In the genomic region with DNA sequence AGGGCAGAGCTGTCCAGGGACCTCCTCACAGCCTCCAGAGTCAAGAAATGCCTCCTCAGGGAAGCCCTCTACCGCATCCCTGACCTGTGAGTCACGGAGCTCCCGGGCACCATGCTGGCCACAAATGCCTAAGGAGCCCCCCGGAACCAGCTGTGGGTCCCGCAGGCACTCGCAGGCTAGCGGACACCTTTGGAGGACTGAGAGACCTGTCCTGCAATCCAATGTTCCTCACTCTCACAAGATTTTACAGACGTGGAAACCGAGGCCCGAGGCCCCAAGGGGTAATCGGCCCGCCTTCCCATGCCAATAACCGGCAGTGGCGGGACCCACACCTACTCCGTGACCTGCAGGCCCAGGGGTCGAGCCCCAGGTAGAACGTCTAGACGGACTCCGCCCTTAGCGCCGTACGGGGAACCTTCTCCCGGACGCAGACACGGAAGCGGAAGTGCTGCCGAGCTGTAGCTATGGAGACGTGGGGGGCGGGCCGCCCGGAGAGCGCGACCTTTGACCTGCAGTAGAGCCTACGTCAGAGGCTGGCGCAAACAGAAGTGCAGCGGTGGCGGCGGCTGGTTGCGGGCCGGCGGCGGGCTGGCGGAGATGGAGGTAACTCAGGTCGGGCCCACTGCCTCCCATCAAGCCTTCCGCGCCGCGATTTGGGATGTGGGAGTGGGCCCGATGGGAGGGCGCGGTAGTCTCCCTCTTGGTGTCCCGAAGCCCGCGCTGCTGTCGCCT, we compare ENCODE assay signal across 8 cellular contexts. TPM values are rescaled to one million over a fixed set of nuclear protein-coding genes. Genes with fewer than 3 reads are reported as not detected.
A peak's percentile ranks its signal among the peaks of the same experiment; 100 is the strongest.
DNase-seq lines count a peak whose midpoint lies in the region; ATAC-seq and TF ChIP-seq lines count a peak whose summit lies in the region.

A gene with protein sequence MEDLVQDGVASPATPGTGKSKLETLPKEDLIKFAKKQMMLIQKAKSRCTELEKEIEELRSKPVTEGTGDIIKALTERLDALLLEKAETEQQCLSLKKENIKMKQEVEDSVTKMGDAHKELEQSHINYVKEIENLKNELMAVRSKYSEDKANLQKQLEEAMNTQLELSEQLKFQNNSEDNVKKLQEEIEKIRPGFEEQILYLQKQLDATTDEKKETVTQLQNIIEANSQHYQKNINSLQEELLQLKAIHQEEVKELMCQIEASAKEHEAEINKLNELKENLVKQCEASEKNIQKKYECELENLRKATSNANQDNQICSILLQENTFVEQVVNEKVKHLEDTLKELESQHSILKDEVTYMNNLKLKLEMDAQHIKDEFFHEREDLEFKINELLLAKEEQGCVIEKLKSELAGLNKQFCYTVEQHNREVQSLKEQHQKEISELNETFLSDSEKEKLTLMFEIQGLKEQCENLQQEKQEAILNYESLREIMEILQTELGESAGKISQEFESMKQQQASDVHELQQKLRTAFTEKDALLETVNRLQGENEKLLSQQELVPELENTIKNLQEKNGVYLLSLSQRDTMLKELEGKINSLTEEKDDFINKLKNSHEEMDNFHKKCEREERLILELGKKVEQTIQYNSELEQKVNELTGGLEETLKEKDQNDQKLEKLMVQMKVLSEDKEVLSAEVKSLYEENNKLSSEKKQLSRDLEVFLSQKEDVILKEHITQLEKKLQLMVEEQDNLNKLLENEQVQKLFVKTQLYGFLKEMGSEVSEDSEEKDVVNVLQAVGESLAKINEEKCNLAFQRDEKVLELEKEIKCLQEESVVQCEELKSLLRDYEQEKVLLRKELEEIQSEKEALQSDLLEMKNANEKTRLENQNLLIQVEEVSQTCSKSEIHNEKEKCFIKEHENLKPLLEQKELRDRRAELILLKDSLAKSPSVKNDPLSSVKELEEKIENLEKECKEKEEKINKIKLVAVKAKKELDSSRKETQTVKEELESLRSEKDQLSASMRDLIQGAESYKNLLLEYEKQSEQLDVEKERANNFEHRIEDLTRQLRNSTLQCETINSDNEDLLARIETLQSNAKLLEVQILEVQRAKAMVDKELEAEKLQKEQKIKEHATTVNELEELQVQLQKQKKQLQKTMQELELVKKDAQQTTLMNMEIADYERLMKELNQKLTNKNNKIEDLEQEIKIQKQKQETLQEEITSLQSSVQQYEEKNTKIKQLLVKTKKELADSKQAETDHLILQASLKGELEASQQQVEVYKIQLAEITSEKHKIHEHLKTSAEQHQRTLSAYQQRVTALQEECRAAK (N-terminal part only) (plus strand): TSS at position 529 of the 732 bp plus-strand sequence. CDS start 69 bp downstream, at position 598.

- H3K9me3 Mint-ChIP-seq in activated T-helper 1 cell treated with anti-CD3 and anti-CD28 coated beads, Interleukin-12 subunit alpha, Interleukin-12 subunit beta, Interleukin-2, Interleukin-4 antibody, amounts not matched to agents 30 ng/mL and 10 ng/mL and 1 ng/mL, durations not matched to agents 14 hours and 24 hours and 36 hours: peaks cover 3% of the 10 kb centered on the region
- H3K9me3 Mint-ChIP-seq in naive thymus-derived CD8-positive, alpha-beta T cell: no peaks in the 10 kb centered on the region
- H3K9me3 Mint-ChIP-seq in stimulated activated naive B cell treated with anti-CD40 and anti-IgM and Interleukin-4, amounts not matched to agents 10 μg/mL and 1 μg/mL and 100 μg/mL, for 72 hours: no peaks in the 10 kb centered on the region

- peaks cover 19% of the 10 kb centered on the region for H3K36me3 Mint-ChIP-seq in activated T-helper 1 cell treated with anti-CD3 and anti-CD28 coated beads, Interleukin-12 subunit alpha, Interleukin-12 subunit beta, Interleukin-2, Interleukin-4 antibody, amounts not matched to agents 30 ng/mL and 10 ng/mL and 1 ng/mL, durations not matched to agents 14 hours and 24 hours and 36 hours (ENCODE audit: low read depth)
- peaks cover 8 to 35% (median 9%) of the 10 kb centered on the region in 3 donors for H3K36me3 Mint-ChIP-seq in naive thymus-derived CD8-positive, alpha-beta T cell
- H3K36me3 Mint-ChIP-seq in stimulated activated naive B cell treated with anti-CD40 and anti-IgM and Interleukin-4, amounts not matched to agents 10 μg/mL and 1 μg/mL and 100 μg/mL, for 72 hours: peaks cover 10 to 24% of the 10 kb centered on the region in 2 donors

- DNase-seq in EL (peak; percentile 90), H4 (ENCODE audit: low spot score) (peak; percentile 92), LNCaP clone FGC (ENCODE audit: low read depth) (peak; percentile 86), RPMI8226 (peak; percentile 98), fibroblast of mammary gland (ENCODE audit: low read depth) (peak; percentile 91)
- DNase-seq in activated T-helper 1 cell treated with anti-CD3 and anti-CD28 coated beads, Interleukin-12 subunit alpha, Interleukin-12 subunit beta, Interleukin-2, Interleukin-4 antibody, amounts not matched to agents 30 ng/mL and 10 ng/mL and 1 ng/mL, durations not matched to agents 14 hours and 24 hours and 36 hours (ENCODE audit: low spot score): peak; percentile 95
- peak; percentile 93 to 98 (median 96) for DNase-seq in naive thymus-derived CD8-positive, alpha-beta T cell
- DNase-seq in stimulated activated naive B cell treated with anti-CD40 and anti-IgM and Interleukin-4, amounts not matched to agents 10 μg/mL and 1 μg/mL and 100 μg/mL, for 72 hours: peak; percentile 95

- POLR2A ChIA-PET in naive thymus-derived CD8-positive, alpha-beta T cell (lab: Charles Lee): interaction anchor here (1.1 to 2.2 kb wide), 5 partner anchors 13 to 270 kb away, joined by 3 to 12 read pairs (median 3); partner anchors contain the start of genes LIMS1 and RANBP2

- H3K4me3 ChIP-seq in LNCaP clone FGC (ENCODE audit: low read depth, low read length): peak within 1 kb of the TSS; percentile 95
- H3K4me3 ChIP-seq in fibroblast of mammary gland (ENCODE audit: control insufficient read depth, low read depth, low read length): peak within 1 kb of the TSS; percentile 99

- TF ChIP-seq CTCF in LNCaP clone FGC (IDR thresholded peaks at IDR 0.05; ENCODE audit: control insufficient read depth, extremely low read depth, insufficient read depth) (no peak), fibroblast of mammary gland (conservative IDR thresholded peaks at IDR 0.05; ENCODE audit: control insufficient read depth, insufficient read depth, low read depth, low read length) (no peak)

- peak within 1 kb of the TSS; percentile 85 for H3K27ac Mint-ChIP-seq in activated T-helper 1 cell treated with anti-CD3 and anti-CD28 coated beads, Interleukin-12 subunit alpha, Interleukin-12 subunit beta, Interleukin-2, Interleukin-4 antibody, amounts not matched to agents 30 ng/mL and 10 ng/mL and 1 ng/mL, durations not matched to agents 14 hours and 24 hours and 36 hours
- H3K27ac Mint-ChIP-seq in naive thymus-derived CD8-positive, alpha-beta T cell: peak within 1 kb of the TSS; percentile 97 to 100 (median 99)
- peak within 1 kb of the TSS; percentile 97 for H3K27ac Mint-ChIP-seq in stimulated activated naive B cell treated with anti-CD40 and anti-IgM and Interleukin-4, amounts not matched to agents 10 μg/mL and 1 μg/mL and 100 μg/mL, for 72 hours

- intact Hi-C loops in activated T-helper 1 cell treated with anti-CD3 and anti-CD28 coated beads, Interleukin-12 subunit alpha, Interleukin-12 subunit beta, Interleukin-2, Interleukin-4 antibody, amounts not matched to agents 30 ng/mL and 10 ng/mL and 1 ng/mL, durations not matched to agents 14 hours and 24 hours and 36 hours (cut with micrococcal nuclease): loop anchor here (1.0 to 10.0 kb wide), 7 partner anchors 85 to 1756 kb away; partner anchors contain the start of genes CCDC138, LIMS1, NPHP1 and RANBP2

- peak; percentile 90 to 93 for ATAC-seq in naive thymus-derived CD8-positive, alpha-beta T cell
- peak; percentile 97 to 99 for ATAC-seq in stimulated activated naive B cell treated with anti-CD40 and anti-IgM and Interleukin-4, amounts not matched to agents 10 μg/mL and 1 μg/mL and 100 μg/mL, for 72 hours (replicated peaks)

- H3K27me3 Mint-ChIP-seq in activated T-helper 1 cell treated with anti-CD3 and anti-CD28 coated beads, Interleukin-12 subunit alpha, Interleukin-12 subunit beta, Interleukin-2, Interleukin-4 antibody, amounts not matched to agents 30 ng/mL and 10 ng/mL and 1 ng/mL, durations not matched to agents 14 hours and 24 hours and 36 hours (ENCODE audit: insufficient read depth): no peaks in the 10 kb centered on the region
- no peaks in the 10 kb centered on the region for H3K27me3 Mint-ChIP-seq in naive thymus-derived CD8-positive, alpha-beta T cell
- no peaks in the 10 kb centered on the region for H3K27me3 Mint-ChIP-seq in stimulated activated naive B cell treated with anti-CD40 and anti-IgM and Interleukin-4, amounts not matched to agents 10 μg/mL and 1 μg/mL and 100 μg/mL, for 72 hours

- peaks cover 44% of the 10 kb centered on the region for H3K4me1 Mint-ChIP-seq in activated T-helper 1 cell treated with anti-CD3 and anti-CD28 coated beads, Interleukin-12 subunit alpha, Interleukin-12 subunit beta, Interleukin-2, Interleukin-4 antibody, amounts not matched to agents 30 ng/mL and 10 ng/mL and 1 ng/mL, durations not matched to agents 14 hours and 24 hours and 36 hours (ENCODE audit: low read depth)
- peaks cover 18 to 48% (median 42%) of the 10 kb centered on the region in 4 donors for H3K4me1 Mint-ChIP-seq in naive thymus-derived CD8-positive, alpha-beta T cell
- H3K4me1 Mint-ChIP-seq in stimulated activated naive B cell treated with anti-CD40 and anti-IgM and Interleukin-4, amounts not matched to agents 10 μg/mL and 1 μg/mL and 100 μg/mL, for 72 hours: peaks cover 15 to 34% of the 10 kb centered on the region in 2 donors

- peak within 1 kb of the TSS; percentile 91 for H3K4me3 Mint-ChIP-seq in activated T-helper 1 cell treated with anti-CD3 and anti-CD28 coated beads, Interleukin-12 subunit alpha, Interleukin-12 subunit beta, Interleukin-2, Interleukin-4 antibody, amounts not matched to agents 30 ng/mL and 10 ng/mL and 1 ng/mL, durations not matched to agents 14 hours and 24 hours and 36 hours
- H3K4me3 Mint-ChIP-seq in naive thymus-derived CD8-positive, alpha-beta T cell: peak within 1 kb of the TSS; percentile 91 to 99 (median 98)
- peak within 1 kb of the TSS; percentile 90 to 99 for H3K4me3 Mint-ChIP-seq in stimulated activated naive B cell treated with anti-CD40 and anti-IgM and Interleukin-4, amounts not matched to agents 10 μg/mL and 1 μg/mL and 100 μg/mL, for 72 hours

RNA-seq across cellular contexts. Expression of the gene that starts here (rescaled TPM):
- total RNA-seq in H4 (2014; rRNA removed; shearing (Covaris generic)): 5.8 and 7.9 TPM in 2 replicates
- 43.7 and 44.1 TPM in 2 replicates for total RNA-seq in activated T-helper 1 cell treated with anti-CD3 and anti-CD28 coated beads, Interleukin-12 subunit alpha, Interleukin-12 subunit beta, Interleukin-2, Interleukin-4 antibody, amounts not matched to agents 30 ng/mL and 10 ng/mL and 1 ng/mL, durations not matched to agents 14 hours and 24 hours and 36 hours
- 100 to 1,000 TPM; 198 to 205 TPM for total RNA-seq in naive thymus-derived CD8-positive, alpha-beta T cell
- polyA plus RNA-seq in naive thymus-derived CD8-positive, alpha-beta T cell: 100 to 1,000 TPM in 1 of 3 donors, 10 to 100 TPM in 2; 51.5 to 100 (median 65.0) TPM

Comparison
In these comparisons a context has a peak if more than half of its experiments do, and no peak if none do; other contexts are left out.
1. Peak in every context shown above with its lines: DNase-seq, ATAC-seq and H3K4me3 ChIP-seq.